8 cellular contexts compared by ENCODE assay signal in the genomic region with DNA sequence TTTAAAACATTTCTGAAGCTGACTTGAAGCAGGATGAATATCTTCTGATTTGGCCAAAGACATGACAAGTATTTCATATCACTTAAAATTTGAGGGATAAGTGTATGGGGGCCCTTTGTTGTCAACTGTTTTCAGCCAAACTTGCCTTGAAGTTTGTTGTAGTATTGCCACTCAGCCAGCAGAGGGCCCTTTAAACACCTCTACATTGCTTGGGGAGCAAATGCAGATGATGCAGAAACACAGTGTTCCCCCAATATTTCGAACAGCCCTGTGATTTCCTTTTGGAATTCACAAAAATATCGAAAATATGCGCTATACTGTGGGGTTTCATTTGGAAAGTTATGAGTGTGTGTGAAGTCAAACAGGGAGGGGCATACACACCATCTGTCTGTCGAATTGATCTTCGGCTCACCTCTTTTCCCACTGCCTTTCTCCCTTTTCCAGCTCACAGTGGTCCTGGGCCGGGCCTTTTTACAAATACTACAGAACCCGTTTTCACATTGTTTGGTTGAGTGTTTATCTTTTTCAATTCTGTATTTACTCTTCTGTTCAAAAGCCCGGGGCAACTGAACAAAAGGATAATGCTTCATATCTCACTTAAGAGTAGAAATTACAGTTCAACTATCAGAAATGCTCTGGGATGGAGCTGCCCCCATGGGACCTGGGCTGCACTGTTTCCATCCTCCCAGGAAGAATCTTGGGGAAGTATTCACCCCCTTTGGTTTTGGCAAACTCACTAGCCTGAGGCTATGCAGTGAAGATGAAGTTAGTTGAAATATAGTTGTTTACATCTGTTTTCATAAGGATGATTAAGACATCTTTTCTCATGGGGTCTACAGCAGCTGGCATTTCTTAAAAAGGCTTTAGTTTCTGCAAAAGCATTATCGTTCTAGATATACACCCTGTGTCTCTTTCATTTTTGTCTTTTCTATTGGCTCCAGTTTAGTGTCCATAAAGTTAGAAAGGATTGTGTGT.
A peak's percentile ranks its signal among the peaks of the same experiment; 100 is the strongest.
DNase-seq lines count a peak whose midpoint lies in the region; ATAC-seq, FAIRE-seq and TF ChIP-seq lines count a peak whose summit lies in the region.

No MANE protein-coding gene starts in this region.

- no peaks in the 10 kb centered on the region for H3K27me3 ChIP-seq in liver (ENCODE audit: control insufficient read depth in 4 of 4, insufficient read depth in 4 of 4, low read length in 3 of 4)

- H3K4me1 ChIP-seq in A549: no peaks in the 10 kb centered on the region
- peaks cover 5 to 9% (median 8%) of the 10 kb centered on the region in 4 donors for H3K4me1 ChIP-seq in liver (ENCODE audit: control insufficient read depth in 4 of 4, insufficient read depth in 4 of 4, low read length in 3 of 4)

- TF ChIP-seq RAD21 in A549 (conservative IDR thresholded peaks at IDR 0.05 in 1 of 2, IDR thresholded peaks at IDR 0.05 in 1 of 2) (peak; percentile 66 to 69), liver (IDR thresholded peaks at IDR 0.05) (peak; percentile 87 to 91)

- no peak overlapping the region for H3K9ac ChIP-seq in liver (ENCODE audit: low read depth in 1 of 2, low read length in 2 of 2)

- peak in 1 of 2 experiments; percentile 66; a peak in 3 of 6 replicates for ATAC-seq in A549
- no peak for ATAC-seq in GM18519 (IDR thresholded peaks at IDR 0.05; ENCODE audit: low FRiP score, unreplicated experiment)

- no peak overlapping the region for H3K4me3 ChIP-seq in A549
- H3K4me3 ChIP-seq in liver (ENCODE audit: low read depth in 1 of 3, low read length in 3 of 3): no peak overlapping the region

- DNase-seq in A549 (ENCODE audit: low read depth in 1 of 2, low spot score in 1 of 2) (peak; percentile 8 to 34), GM13977 (ENCODE audit: low spot score) (peak; percentile 40), Kasumi-1 (lab: John Stamatoyannopoulos, UW) (peak; percentile 34 to 48), UCSD-AML1 (lab: John Stamatoyannopoulos, UW; ENCODE audit: unreplicated experiment) (peak; percentile 12)
- peak; percentile 40 for DNase-seq in central memory CD4-positive, alpha-beta T cell
- peak; percentile 8 for DNase-seq in stimulated activated CD8-positive, alpha-beta memory T cell treated with anti-CD3 and anti-CD28 coated beads, Interleukin-12 subunit alpha, Interleukin-12 subunit beta, amount 100 ng/mL, for 4 hours (ENCODE audit: low read depth)

- WGBS in A549 (ENCODE audit: missing lambda C conversion rate): 46% methylated on average over 9 of the region's 9 CpGs
- WGBS in liver: 54% methylated on average over 9 of the region's 9 CpGs

- TF ChIP-seq EP300 in A549 (IDR thresholded peaks at IDR 0.05): no peak

- no peak for TF ChIP-seq POLR2A in A549 (IDR thresholded peaks at IDR 0.05; ENCODE audit: low read length)

- TF ChIP-seq CTCF in A549 (IDR thresholded peaks at IDR 0.05) (peak; percentile 69), GM13977 (IDR thresholded peaks at IDR 0.05; ENCODE audit: extremely low read depth, insufficient read depth, missing control alignments) (peak; percentile 79), liver (IDR thresholded peaks at IDR 0.05; ENCODE audit: low read depth, low read length, missing input control) (peak; percentile 73)

- CTCF ChIA-PET in A549 (lab: Yijun Ruan, JAX): interaction anchor here (0.6 to 3.1 kb wide), 38 partner anchors 9 to 464 kb away, joined by 3 to 17 read pairs (median 4); partner anchors contain the start of gene ELOVL6

- no peak overlapping the region for H3K27ac ChIP-seq in A549
- H3K27ac ChIP-seq in liver (ENCODE audit: low read depth in 1 of 2, low read length in 2 of 2): no peak overlapping the region

- peaks cover 0 to 6% (median 1%) of the 10 kb centered on the region in 4 donors for H3K36me3 ChIP-seq in liver (ENCODE audit: control insufficient read depth in 4 of 4, insufficient read depth in 3 of 4, low read depth in 1 of 4, low read length in 3 of 4)

- no peak for FAIRE-seq in A549 (lab: Jason Lieb, UNC)

- H3K4me2 ChIP-seq in A549: no peak overlapping the region

- POLR2A ChIA-PET in A549 (lab: Yijun Ruan, JAX): no interaction called here

- in situ Hi-C loops in GM13977 (cut with MboI; ENCODE audit: low pct_unique_long_range_greater_than_20kb, low sequenced_read_pairs, unreplicated experiment): no loop called here

- H3K9me3 ChIP-seq in A549 (no peaks in the 10 kb centered on the region), liver (ENCODE audit: control insufficient read depth in 4 of 4, low read length in 3 of 4) (no peaks in the 10 kb centered on the region)

TF ChIP-seq in A549, 52 proteins besides CTCF, POLR2A, EP300 and RAD21:
- TF ChIP-seq USF2 (IDR thresholded peaks at IDR 0.05) (no peak), SMC3 (IDR thresholded peaks at IDR 0.05) (peak; percentile 85), SREBF2 (IDR thresholded peaks at IDR 0.05) (no peak), HOXB13 (CRISPR knock-in tag; IDR thresholded peaks at IDR 0.05; ENCODE audit: low read depth) (no peak)
- TF ChIP-seq, protein P1, sequence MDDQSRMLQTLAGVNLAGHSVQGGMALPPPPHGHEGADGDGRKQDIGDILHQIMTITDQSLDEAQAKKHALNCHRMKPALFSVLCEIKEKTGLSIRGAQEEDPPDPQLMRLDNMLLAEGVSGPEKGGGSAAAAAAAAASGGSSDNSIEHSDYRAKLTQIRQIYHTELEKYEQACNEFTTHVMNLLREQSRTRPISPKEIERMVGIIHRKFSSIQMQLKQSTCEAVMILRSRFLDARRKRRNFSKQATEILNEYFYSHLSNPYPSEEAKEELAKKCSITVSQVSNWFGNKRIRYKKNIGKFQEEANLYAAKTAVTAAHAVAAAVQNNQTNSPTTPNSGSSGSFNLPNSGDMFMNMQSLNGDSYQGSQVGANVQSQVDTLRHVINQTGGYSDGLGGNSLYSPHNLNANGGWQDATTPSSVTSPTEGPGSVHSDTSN (IDR thresholded peaks at IDR 0.05): no peak

TF ChIP-seq in liver, 16 proteins besides CTCF, POLR2A, EP300 and RAD21:
- TF ChIP-seq SP1 (IDR thresholded peaks at IDR 0.05) (no peak), NR2F2 (IDR thresholded peaks at IDR 0.05) (no peak), YY1 (IDR thresholded peaks at IDR 0.05) (no peak), RXRA (IDR thresholded peaks at IDR 0.05) (no peak), EGR1 (IDR thresholded peaks at IDR 0.05; ENCODE audit: low read depth in 2 of 2) (no peak), HNF4A (conservative IDR thresholded peaks at IDR 0.05) (no peak)
- TF ChIP-seq, protein P2, sequence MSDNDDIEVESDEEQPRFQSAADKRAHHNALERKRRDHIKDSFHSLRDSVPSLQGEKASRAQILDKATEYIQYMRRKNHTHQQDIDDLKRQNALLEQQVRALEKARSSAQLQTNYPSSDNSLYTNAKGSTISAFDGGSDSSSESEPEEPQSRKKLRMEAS (IDR thresholded peaks at IDR 0.05): no peak
